In the genomic region with DNA sequence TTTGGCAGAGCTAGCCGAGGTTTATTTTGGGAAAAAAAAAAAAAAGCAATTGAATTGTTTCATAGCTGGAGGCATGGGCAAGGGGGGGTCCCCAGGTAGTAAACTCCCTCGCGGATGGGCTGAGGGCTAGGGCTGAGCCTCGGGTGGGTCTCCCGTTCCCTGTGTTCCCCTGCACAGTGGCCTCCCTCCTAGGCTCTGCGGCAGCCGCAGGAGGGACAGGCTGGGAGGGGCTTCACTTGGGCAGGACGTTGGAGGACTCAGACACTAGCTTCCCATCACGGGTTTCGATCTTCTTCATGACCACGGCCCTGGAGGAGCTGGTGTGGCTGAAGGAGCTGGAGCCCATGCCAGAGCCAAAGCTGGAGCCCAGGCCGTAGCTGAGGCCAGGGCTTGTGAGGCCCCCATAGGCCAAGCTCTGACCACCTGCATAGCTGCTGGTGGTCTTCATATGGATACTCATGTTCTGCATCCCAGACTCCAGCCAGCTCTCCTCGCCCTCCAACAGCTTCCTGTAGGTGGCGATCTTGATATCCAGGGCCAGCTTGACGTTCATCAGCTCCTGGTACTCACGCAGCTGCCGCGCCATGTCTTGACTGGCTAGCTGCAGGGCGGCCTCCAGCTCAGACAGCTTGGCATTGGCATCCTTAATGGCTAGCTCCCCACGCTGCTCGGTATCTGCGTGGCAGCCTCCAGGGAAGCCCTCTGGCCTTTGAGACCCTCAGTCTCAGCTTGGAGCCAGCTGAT, we compare ENCODE assay signal across 15 cellular contexts.
DNase-seq lines count a peak whose midpoint lies in the region; ATAC-seq and TF ChIP-seq lines count a peak whose summit lies in the region.
"Had no signal": no experiment of that assay in that cellular context is flagged by ENCODE, and none has a peak within 500 bp of the region (broad histone marks: within the 10 kb centered on the region; RNA-seq: fewer than 3 reads in every experiment).

No MANE protein-coding gene starts in this region.

- TF ChIP-seq CTCF in AG09319 (IDR thresholded peaks at IDR 0.05; ENCODE audit: low read depth, low read length) (peak; percentile 9), Panc1 (IDR thresholded peaks at IDR 0.05) (peak; percentile 64), fibroblast of the aortic adventitia (IDR thresholded peaks at IDR 0.05; ENCODE audit: insufficient read depth, low read length) (peak; percentile 13), hepatocyte (IDR thresholded peaks at IDR 0.05; ENCODE audit: poor library complexity) (no peak)

- H3K27ac ChIP-seq in Panc1 (ENCODE audit: low read length), result no peak overlapping the region
- no peak overlapping the region for H3K27ac ChIP-seq in hepatocyte
- no peak overlapping the region for H3K27ac ChIP-seq in aorta (ENCODE audit: low read depth in 1 of 2, low read length in 2 of 2)
- H3K27ac ChIP-seq: lower lobe of right lung, SJSA1 had no signal

- H3K4me1 ChIP-seq in Panc1 (ENCODE audit: control insufficient read depth, insufficient read depth, low read length) (no peaks in the 10 kb centered on the region), hepatocyte (ENCODE audit: insufficient read depth) (no peaks in the 10 kb centered on the region), aorta (ENCODE audit: control insufficient read depth in 1 of 2, insufficient read depth in 2 of 2, low read length in 2 of 2) (no peaks in the 10 kb centered on the region)
- H3K4me1 ChIP-seq: lower lobe of right lung, SJSA1 had no signal

- WGBS in hepatocyte (ENCODE audit: low lambda C conversion rate, missing lambda C conversion rate), result 92% methylated on average over 22 of the region's 22 CpGs
- WGBS in aorta, 2 donors, result 75% methylated on average over 22 of the region's 22 CpGs

- H3K9me2 ChIP-seq in hepatocyte (replicated peaks; ENCODE audit: insufficient read depth), result no peaks in the 10 kb centered on the region

- H3K27me3 ChIP-seq in Panc1 (ENCODE audit: control insufficient read depth, insufficient read depth, low read length) (no peaks in the 10 kb centered on the region), hepatocyte (no peaks in the 10 kb centered on the region), aorta (ENCODE audit: control insufficient read depth in 1 of 2, insufficient read depth in 2 of 2, low read length in 1 of 2) (no peaks in the 10 kb centered on the region)
- H3K27me3 ChIP-seq: SJSA1 had no signal

- no peaks in the 10 kb centered on the region for H3K9me3 ChIP-seq in Panc1 (ENCODE audit: control insufficient read depth, insufficient read depth, low read depth, low read length)
- no peaks in the 10 kb centered on the region for H3K9me3 ChIP-seq in hepatocyte (ENCODE audit: low read depth)
- H3K9me3 ChIP-seq in aorta (ENCODE audit: control insufficient read depth, low read length), result no peaks in the 10 kb centered on the region
- H3K9me3 ChIP-seq: lower lobe of right lung, SJSA1 had no signal

- H2AFZ ChIP-seq in hepatocyte, result no peak overlapping the region

- no TSS peak for BruUV-seq in Panc1 (replicated peaks; lab: Mats Ljungman, UMichigan)

- H3K4me3 ChIP-seq in Panc1 (ENCODE audit: low read depth in 2 of 2, low read length in 2 of 2), result no peak overlapping the region
- H3K4me3 ChIP-seq in fibroblast of the aortic adventitia (ENCODE audit: low read depth, low read length), result no peak overlapping the region
- H3K4me3 ChIP-seq in hepatocyte, result no peak overlapping the region
- no peak overlapping the region for H3K4me3 ChIP-seq in aorta (ENCODE audit: low read length in 2 of 2)
- H3K4me3 ChIP-seq: lower lobe of right lung, SJSA1 had no signal

- POLR2A ChIA-PET in Panc1 (lab: Charles Lee), result interaction anchor here (0.5 kb wide), 1 partner anchor 53 kb away, joined by 3 read pairs; no protein-coding TSS in a partner anchor

- intact Hi-C loops in Panc1 (cut with micrococcal nuclease; ENCODE audit: unreplicated experiment), result no loop called here
- intact Hi-C loops in aorta (cut with DNase I), result loop anchor here (5.0 kb wide), 1 partner anchor 121 kb away; a partner anchor contains a TSS

- H3K36me3 ChIP-seq in Panc1 (ENCODE audit: control insufficient read depth, insufficient read depth, low read length) (no peaks in the 10 kb centered on the region), hepatocyte (replicated peaks; ENCODE audit: insufficient read depth, low read depth) (no peaks in the 10 kb centered on the region), aorta (ENCODE audit: control insufficient read depth in 1 of 2, insufficient read depth in 2 of 2, low read length in 1 of 2) (no peaks in the 10 kb centered on the region)

- CTCF ChIA-PET in Panc1 (lab: Charles Lee), result interaction anchor here (0.6 to 0.9 kb wide), 3 partner anchors 59 to 125 kb away, joined by 3 to 6 read pairs (median 6); no protein-coding TSS in a partner anchor

- no peak overlapping the region for H3K4me2 ChIP-seq in hepatocyte

- DNase-seq in AG09319 (ENCODE audit: extremely low read depth, low read depth), result no peak
- peak; percentile 12 for DNase-seq in GDM1 (lab: John Stamatoyannopoulos, UW)
- no peak for DNase-seq in Panc1 (ENCODE audit: low read depth, low spot score)
- DNase-seq in fibroblast of the aortic adventitia (ENCODE audit: low read depth), result no peak
- no peak for DNase-seq in GM19238 (ENCODE audit: insufficient read length, low spot score)
- no peak for DNase-seq in hepatocyte (ENCODE audit: low spot score)
- DNase-seq in aorta, result no peak
- no peak for DNase-seq in NCI-H1694 treated with DMSO at 0.1 percent for 48 hours (lab: John Stamatoyannopoulos, UW)
- DNase-seq: activated CD4-positive, CD25-positive, alpha-beta regulatory T cell treated with anti-CD3 and anti-CD28 coated beads, Interleukin-2, amount 50 U/mL, for 72 hours; CD8-positive, alpha-beta T cell; cortex of kidney; lower lobe of right lung; NCI-H510A treated with DMSO at 0.1 percent for 48 hours; nucleus accumbens had no signal

- in situ Hi-C loops in Panc1 (cut with HindIII; ENCODE audit: low pct_unique_long_range_greater_than_20kb, low sequenced_read_pairs), result no loop called here

- no peaks in the 10 kb centered on the region for H3K79me2 ChIP-seq in hepatocyte

- ATAC-seq in Panc1 (no peak), aorta (ENCODE audit: low FRiP score) (no peak)
- ATAC-seq: CD8-positive, alpha-beta T cell; lower lobe of right lung had no signal

- no peaks in the 10 kb centered on the region for H4K20me1 ChIP-seq in hepatocyte (ENCODE audit: insufficient read depth, poor library complexity, severe bottlenecking)
